ENCODE assay signal across 14 cellular contexts in genomic region chr6:73460044-73460443, GRCh38. TPM values are rescaled to one million over a fixed set of nuclear protein-coding genes. Genes with fewer than 3 reads are reported as not detected.
DNase-seq lines count a peak whose midpoint lies in the region; ATAC-seq and TF ChIP-seq lines count a peak whose summit lies in the region.
"Had no signal": no experiment of that assay in that cellular context is flagged by ENCODE, and none has a peak within 500 bp of the region (broad histone marks: within the 10 kb centered on the region; RNA-seq: fewer than 3 reads in every experiment).

No MANE protein-coding gene starts in this region.

- no peaks in the 10 kb centered on the region for H3K36me3 ChIP-seq in CD4-positive, alpha-beta memory T cell (ENCODE audit: insufficient read depth, low read length)
- H3K36me3 ChIP-seq in neural progenitor cell (no peaks in the 10 kb centered on the region), brain microvascular endothelial cell (replicated peaks) (no peaks in the 10 kb centered on the region), trophoblast cell (ENCODE audit: control insufficient read depth in 1 of 2, insufficient read depth in 2 of 2, low read length in 2 of 2) (peaks cover 0 to 1% of the 10 kb centered on the region in 2 experiments), heart right ventricle (peaks cover 0 to 13% (median 0%) of the 10 kb centered on the region in 9 donors)
- H3K36me3 ChIP-seq: ascending aorta had no signal

- H3K4me1 ChIP-seq in CD4-positive, alpha-beta memory T cell (ENCODE audit: insufficient read depth, low read length) = peaks cover 47% of the 10 kb centered on the region
- H3K4me1 ChIP-seq in neural progenitor cell = peaks cover 6% of the 10 kb centered on the region
- no peaks in the 10 kb centered on the region for H3K4me1 ChIP-seq in trophoblast cell (ENCODE audit: control insufficient read depth in 1 of 2, insufficient read depth in 2 of 2, low read length in 2 of 2)
- peaks cover 0 to 52% (median 21%) of the 10 kb centered on the region in 9 donors for H3K4me1 ChIP-seq in heart right ventricle

- peak overlapping the region; percentile 54 to 95 (median 74) for H3K4me3 Mint-ChIP-seq in CD4-positive, alpha-beta memory T cell
- H3K4me3 Mint-ChIP-seq in neural progenitor cell = peak overlapping the region; percentile 46
- H3K4me3 Mint-ChIP-seq: H9 had no signal

- peaks cover 27 to 62% (median 44%) of the 10 kb centered on the region in 4 donors for H3K4me1 Mint-ChIP-seq in CD4-positive, alpha-beta memory T cell
- H3K4me1 Mint-ChIP-seq in neural progenitor cell = peaks cover 21% of the 10 kb centered on the region

- H4K12ac ChIP-seq in trophoblast cell (ENCODE audit: low read depth, low read length) = no peak overlapping the region

- H3K27me3 Mint-ChIP-seq in CD4-positive, alpha-beta memory T cell = no peaks in the 10 kb centered on the region
- H3K27me3 Mint-ChIP-seq in neural progenitor cell (ENCODE audit: insufficient read depth, low read depth) = peaks cover 6% of the 10 kb centered on the region

- TF ChIP-seq CTCF in neural progenitor cell (IDR thresholded peaks at IDR 0.05) (no peak), brain microvascular endothelial cell (IDR thresholded peaks at IDR 0.05; ENCODE audit: low read depth, low read length, missing control alignments) (no peak), heart right ventricle (IDR thresholded peaks at IDR 0.05) (no peak)

- H2BK5ac ChIP-seq in trophoblast cell (ENCODE audit: low read depth, low read length, poor library complexity) = no peak overlapping the region

- no peak for DNase-seq in CD4-positive, alpha-beta memory T cell
- DNase-seq in MV-4-11 (lab: John Stamatoyannopoulos, UW) (peak; percentile 87), anterior cingulate cortex (lab: John Stamatoyannopoulos, UW) (peak in 36 of 58 donors; percentile 1 to 70 (median 22)), neural progenitor cell (ENCODE audit: low spot score) (no peak), brain microvascular endothelial cell (no peak), trophoblast cell (no peak), heart right ventricle (no peak)
- DNase-seq: activated CD4-positive, CD25-positive, alpha-beta regulatory T cell; H9; mucosa of descending colon; RPMI8226; small intestine had no signal

- no peak overlapping the region for H2AK5ac ChIP-seq in trophoblast cell (ENCODE audit: low read length)

- WGBS in trophoblast cell (ENCODE audit: extremely low coverage, insufficient coverage, insufficient read length) = no CpG with 5 or more reads among the region's 5 CpGs
- 65 to 67% methylated on average over 5 of the region's 5 CpGs for WGBS in heart right ventricle, 2 donors

- H3K14ac ChIP-seq in trophoblast cell (ENCODE audit: low read length) = no peak overlapping the region

- H3K4me2 ChIP-seq in neural progenitor cell = no peak overlapping the region
- no peak overlapping the region for H3K4me2 ChIP-seq in trophoblast cell (ENCODE audit: low read length)

- no peak overlapping the region for H2BK12ac ChIP-seq in trophoblast cell (ENCODE audit: low read length)

- ATAC-seq in GM18498 (IDR thresholded peaks at IDR 0.05; ENCODE audit: unreplicated experiment) (no peak), heart right ventricle (no peak)
- ATAC-seq: mucosa of descending colon had no signal

- peaks cover 4% of the 10 kb centered on the region for H3K79me1 ChIP-seq in trophoblast cell (ENCODE audit: low read length)

- no peak overlapping the region for H3K4me3 ChIP-seq in CD4-positive, alpha-beta memory T cell (ENCODE audit: low read length in 2 of 2)
- H3K4me3 ChIP-seq in neural progenitor cell = no peak overlapping the region
- H3K4me3 ChIP-seq in brain microvascular endothelial cell (ENCODE audit: low read depth, low read length) = no peak overlapping the region
- no peak overlapping the region for H3K4me3 ChIP-seq in trophoblast cell (ENCODE audit: low read depth, low read length)
- H3K4me3 ChIP-seq in heart right ventricle = no peak overlapping the region
- H3K4me3 ChIP-seq: mucosa of descending colon had no signal

- no peak overlapping the region for H4K91ac ChIP-seq in trophoblast cell (ENCODE audit: low read depth, low read length)

- H3K18ac ChIP-seq in trophoblast cell (ENCODE audit: low read length) = no peak overlapping the region

- POLR2A ChIA-PET in CD4-positive, alpha-beta memory T cell (lab: Charles Lee; ENCODE audit: partially characterized antibody) = interaction anchor here (0.7 to 4.8 kb wide), 6 partner anchors 8 to 229 kb away, joined by 3 to 135 read pairs (median 16); partner anchors contain the start of genes CGAS, DDX43 and EEF1A1

- H3K79me2 ChIP-seq in neural progenitor cell (ENCODE audit: low read depth) (peaks cover 33% of the 10 kb centered on the region), trophoblast cell (ENCODE audit: control insufficient read depth, insufficient read depth, low read length, poor library complexity) (peaks cover 7% of the 10 kb centered on the region)

- intact Hi-C loops in CD4-positive, alpha-beta memory T cell (cut with micrococcal nuclease) = loop anchor here (2.0 kb wide), 2 partner anchors 37 to 193 kb away; partner anchors contain the start of gene SLC17A5
- intact Hi-C loops in heart right ventricle (cut with DNase I) = no loop called here

- no peak overlapping the region for H3K27ac ChIP-seq in CD4-positive, alpha-beta memory T cell (ENCODE audit: low read depth, low read length)
- no peak overlapping the region for H3K27ac ChIP-seq in neural progenitor cell
- H3K27ac ChIP-seq in brain microvascular endothelial cell = no peak overlapping the region
- no peak overlapping the region for H3K27ac ChIP-seq in trophoblast cell (ENCODE audit: low read depth, low read length)
- H3K27ac ChIP-seq in heart right ventricle = no peak overlapping the region

- peaks cover 4 to 22% of the 10 kb centered on the region in 2 donors for H3K36me3 Mint-ChIP-seq in CD4-positive, alpha-beta memory T cell
- H3K36me3 Mint-ChIP-seq in neural progenitor cell = peaks cover 4% of the 10 kb centered on the region

- H3K9me3 Mint-ChIP-seq in CD4-positive, alpha-beta memory T cell = no peaks in the 10 kb centered on the region
- H3K9me3 Mint-ChIP-seq in neural progenitor cell = no peaks in the 10 kb centered on the region
- H3K9me3 Mint-ChIP-seq: H9 had no signal

- in situ Hi-C loops in brain microvascular endothelial cell (cut with HindIII; ENCODE audit: low pct_ligation_motif_present, low sequenced_read_pairs) = no loop called here

- no peaks in the 10 kb centered on the region for H3K9me3 ChIP-seq in CD4-positive, alpha-beta memory T cell (ENCODE audit: control insufficient read depth in 1 of 2, low read length in 2 of 2)
- H3K9me3 ChIP-seq in neural progenitor cell (ENCODE audit: low read depth) (no peaks in the 10 kb centered on the region), trophoblast cell (ENCODE audit: insufficient read depth, low read depth, low read length) (peaks cover 2% of the 10 kb centered on the region), heart right ventricle (no peaks in the 10 kb centered on the region)
- H3K9me3 ChIP-seq: ascending aorta, mucosa of descending colon had no signal

- no peak overlapping the region for H3K4ac ChIP-seq in trophoblast cell (ENCODE audit: low read depth, low read length)

- H3F3A ChIP-seq in neural progenitor cell (ENCODE audit: low read depth) = no peaks in the 10 kb centered on the region

- H4K20me1 ChIP-seq in neural progenitor cell (ENCODE audit: low read depth) = no peaks in the 10 kb centered on the region

- H2BK120ac ChIP-seq in trophoblast cell (ENCODE audit: insufficient read depth, low read length, poor library complexity) = no peak overlapping the region

- H2AFZ ChIP-seq in neural progenitor cell (replicated peaks) (no peak overlapping the region), trophoblast cell (ENCODE audit: insufficient read depth, low read length, poor library complexity) (no peak overlapping the region)

- H3K27ac Mint-ChIP-seq in CD4-positive, alpha-beta memory T cell = peak overlapping the region; percentile 84 to 96 (median 93)
- no peak overlapping the region for H3K27ac Mint-ChIP-seq in neural progenitor cell
- H3K27ac Mint-ChIP-seq: H9 had no signal

- H3K9ac ChIP-seq in neural progenitor cell (no peak overlapping the region), trophoblast cell (ENCODE audit: low read length) (no peak overlapping the region)

- CTCF ChIA-PET in CD4-positive, alpha-beta memory T cell (lab: Charles Lee; ENCODE audit: partially characterized antibody) = interaction anchor here (1.6 to 4.6 kb wide), 3 partner anchors 8 to 151 kb away, joined by 3 to 42 read pairs (median 4); partner anchors contain the start of gene CGAS

- H4K8ac ChIP-seq in trophoblast cell (ENCODE audit: low read depth, low read length) = no peak overlapping the region

- no peak overlapping the region for H3K23ac ChIP-seq in trophoblast cell (ENCODE audit: low read length)

- no peaks in the 10 kb centered on the region for H3K27me3 ChIP-seq in CD4-positive, alpha-beta memory T cell (ENCODE audit: insufficient read depth, low read length)
- no peaks in the 10 kb centered on the region for H3K27me3 ChIP-seq in neural progenitor cell
- H3K27me3 ChIP-seq in brain microvascular endothelial cell (replicated peaks) = no peaks in the 10 kb centered on the region
- H3K27me3 ChIP-seq in trophoblast cell (ENCODE audit: insufficient read depth, low read length) = no peaks in the 10 kb centered on the region
- no peaks in the 10 kb centered on the region for H3K27me3 ChIP-seq in heart right ventricle
- H3K27me3 ChIP-seq: ascending aorta had no signal

RNA-seq across cellular contexts. Expression of gene MTO1, which starts 1.5 kb away (rescaled TPM):
- 10 to 100 TPM; 98.9 to 99.8 TPM for total RNA-seq in CD4-positive, alpha-beta memory T cell
- polyA plus RNA-seq in CD4-positive, alpha-beta memory T cell = 10 to 100 TPM; 31.7 to 40.9 TPM
- 28.6 and 40.0 TPM in 2 replicates for total RNA-seq in neural progenitor cell (ENCODE audit: low replicate concordance)
- polyA plus RNA-seq in trophoblast cell (2013) = 11.3 and 11.5 TPM in 2 replicates
- 10 to 100 TPM; 22.0 to 34.2 (median 28.2) TPM for total RNA-seq in heart right ventricle
- 10 to 100 TPM; 14.4 to 15.7 TPM for polyA plus RNA-seq in heart right ventricle

RNA-seq across cellular contexts. Expression of gene CGAS, which starts 7.9 kb away (rescaled TPM):
- 10 to 100 TPM; 16.4 to 17.8 TPM for total RNA-seq in CD4-positive, alpha-beta memory T cell
- polyA plus RNA-seq in CD4-positive, alpha-beta memory T cell = 10 to 100 TPM in 1 of 2 donors, 1 to 10 TPM in 1; 6.4 to 19.9 TPM
- total RNA-seq in neural progenitor cell (ENCODE audit: low replicate concordance) (0.62 and 0.90 TPM in 2 replicates), heart right ventricle (1 to 10 TPM in 7 of 10 donors, under 1 TPM in 3; 0.62 to 4.1 (median 1.1) TPM)
- 0.16 and 0.19 TPM in 2 replicates for polyA plus RNA-seq in trophoblast cell (2013)
- 1 to 10 TPM in 1 of 2 donors, under 1 TPM in 1; 0.46 to 1.0 TPM for polyA plus RNA-seq in heart right ventricle

Comparison
In these comparisons a context has a peak if more than half of its experiments do, and no peak if none do; other contexts are left out.
1. DNase-seq: peak in MV-4-11 (single experiment) and anterior cingulate cortex (36 of 58); none in CD4-positive, alpha-beta memory T cell (0 of 5), neural progenitor cell (single experiment), brain microvascular endothelial cell (single experiment), trophoblast cell (0 of 2) and heart right ventricle (0 of 2).